2 cellular contexts compared by ENCODE assay signal in the genomic region with DNA sequence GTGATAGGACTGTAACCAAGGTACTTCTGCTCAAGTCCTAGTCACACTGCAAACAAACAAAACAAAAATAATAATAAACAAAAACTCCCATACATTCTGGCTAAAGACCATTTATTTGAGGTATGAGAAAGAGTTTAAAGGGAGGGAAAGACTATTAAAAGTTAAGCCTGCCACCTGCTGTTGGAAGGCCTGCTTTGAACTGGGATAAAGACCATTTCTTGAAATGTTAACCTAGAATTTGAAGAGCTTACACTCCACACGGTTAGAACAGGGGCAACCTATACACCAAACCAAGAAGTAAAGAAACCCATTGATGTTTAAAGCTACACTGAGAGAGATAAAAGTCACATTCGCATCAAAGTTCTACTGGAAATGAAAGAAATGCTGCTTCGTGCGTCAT.
TF ChIP-seq lines count a peak whose summit lies in the region.

No MANE protein-coding gene starts in this region.

TF ChIP-seq in liver, 16 proteins besides CTCF, POLR2A, EP300 and RAD21 (continued from another document):
- TF ChIP-seq, protein P1, sequence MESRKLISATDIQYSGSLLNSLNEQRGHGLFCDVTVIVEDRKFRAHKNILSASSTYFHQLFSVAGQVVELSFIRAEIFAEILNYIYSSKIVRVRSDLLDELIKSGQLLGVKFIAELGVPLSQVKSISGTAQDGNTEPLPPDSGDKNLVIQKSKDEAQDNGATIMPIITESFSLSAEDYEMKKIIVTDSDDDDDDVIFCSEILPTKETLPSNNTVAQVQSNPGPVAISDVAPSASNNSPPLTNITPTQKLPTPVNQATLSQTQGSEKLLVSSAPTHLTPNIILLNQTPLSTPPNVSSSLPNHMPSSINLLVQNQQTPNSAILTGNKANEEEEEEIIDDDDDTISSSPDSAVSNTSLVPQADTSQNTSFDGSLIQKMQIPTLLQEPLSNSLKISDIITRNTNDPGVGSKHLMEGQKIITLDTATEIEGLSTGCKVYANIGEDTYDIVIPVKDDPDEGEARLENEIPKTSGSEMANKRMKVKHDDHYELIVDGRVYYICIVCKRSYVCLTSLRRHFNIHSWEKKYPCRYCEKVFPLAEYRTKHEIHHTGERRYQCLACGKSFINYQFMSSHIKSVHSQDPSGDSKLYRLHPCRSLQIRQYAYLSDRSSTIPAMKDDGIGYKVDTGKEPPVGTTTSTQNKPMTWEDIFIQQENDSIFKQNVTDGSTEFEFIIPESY (IDR thresholded peaks at IDR 0.05): no peak
- TF ChIP-seq FOXA2 (IDR thresholded peaks at IDR 0.05) (no peak), EGR1 (IDR thresholded peaks at IDR 0.05; ENCODE audit: low read depth in 2 of 2) (no peak), YY1 (IDR thresholded peaks at IDR 0.05) (no peak), SP1 (IDR thresholded peaks at IDR 0.05) (no peak), FOXA1 (IDR thresholded peaks at IDR 0.05) (no peak)
- TF ChIP-seq, protein P2, sequence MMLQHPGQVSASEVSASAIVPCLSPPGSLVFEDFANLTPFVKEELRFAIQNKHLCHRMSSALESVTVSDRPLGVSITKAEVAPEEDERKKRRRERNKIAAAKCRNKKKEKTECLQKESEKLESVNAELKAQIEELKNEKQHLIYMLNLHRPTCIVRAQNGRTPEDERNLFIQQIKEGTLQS (IDR thresholded peaks at IDR 0.05): no peak
- TF ChIP-seq, protein P3, sequence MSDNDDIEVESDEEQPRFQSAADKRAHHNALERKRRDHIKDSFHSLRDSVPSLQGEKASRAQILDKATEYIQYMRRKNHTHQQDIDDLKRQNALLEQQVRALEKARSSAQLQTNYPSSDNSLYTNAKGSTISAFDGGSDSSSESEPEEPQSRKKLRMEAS (IDR thresholded peaks at IDR 0.05): no peak

TF ChIP-seq in HepG2, 621 proteins besides CTCF, POLR2A, EP300 and RAD21 (continued from another document):
- TF ChIP-seq EED (CRISPR knock-in tag; IDR thresholded peaks at IDR 0.05) (no peak), ZC3H13 (CRISPR knock-in tag; IDR thresholded peaks at IDR 0.05) (no peak), KDM5A (IDR thresholded peaks at IDR 0.05; ENCODE audit: borderline replicate concordance, low read length) (no peak), ZNF674 (CRISPR knock-in tag; IDR thresholded peaks at IDR 0.05; ENCODE audit: low read depth) (no peak), KLF15 (CRISPR knock-in tag; IDR thresholded peaks at IDR 0.05; ENCODE audit: borderline replicate concordance) (no peak)
- TF ChIP-seq, protein P4, sequence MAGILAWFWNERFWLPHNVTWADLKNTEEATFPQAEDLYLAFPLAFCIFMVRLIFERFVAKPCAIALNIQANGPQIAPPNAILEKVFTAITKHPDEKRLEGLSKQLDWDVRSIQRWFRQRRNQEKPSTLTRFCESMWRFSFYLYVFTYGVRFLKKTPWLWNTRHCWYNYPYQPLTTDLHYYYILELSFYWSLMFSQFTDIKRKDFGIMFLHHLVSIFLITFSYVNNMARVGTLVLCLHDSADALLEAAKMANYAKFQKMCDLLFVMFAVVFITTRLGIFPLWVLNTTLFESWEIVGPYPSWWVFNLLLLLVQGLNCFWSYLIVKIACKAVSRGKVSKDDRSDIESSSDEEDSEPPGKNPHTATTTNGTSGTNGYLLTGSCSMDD (CRISPR knock-in tag; IDR thresholded peaks at IDR 0.05): no peak
- TF ChIP-seq, protein P5, sequence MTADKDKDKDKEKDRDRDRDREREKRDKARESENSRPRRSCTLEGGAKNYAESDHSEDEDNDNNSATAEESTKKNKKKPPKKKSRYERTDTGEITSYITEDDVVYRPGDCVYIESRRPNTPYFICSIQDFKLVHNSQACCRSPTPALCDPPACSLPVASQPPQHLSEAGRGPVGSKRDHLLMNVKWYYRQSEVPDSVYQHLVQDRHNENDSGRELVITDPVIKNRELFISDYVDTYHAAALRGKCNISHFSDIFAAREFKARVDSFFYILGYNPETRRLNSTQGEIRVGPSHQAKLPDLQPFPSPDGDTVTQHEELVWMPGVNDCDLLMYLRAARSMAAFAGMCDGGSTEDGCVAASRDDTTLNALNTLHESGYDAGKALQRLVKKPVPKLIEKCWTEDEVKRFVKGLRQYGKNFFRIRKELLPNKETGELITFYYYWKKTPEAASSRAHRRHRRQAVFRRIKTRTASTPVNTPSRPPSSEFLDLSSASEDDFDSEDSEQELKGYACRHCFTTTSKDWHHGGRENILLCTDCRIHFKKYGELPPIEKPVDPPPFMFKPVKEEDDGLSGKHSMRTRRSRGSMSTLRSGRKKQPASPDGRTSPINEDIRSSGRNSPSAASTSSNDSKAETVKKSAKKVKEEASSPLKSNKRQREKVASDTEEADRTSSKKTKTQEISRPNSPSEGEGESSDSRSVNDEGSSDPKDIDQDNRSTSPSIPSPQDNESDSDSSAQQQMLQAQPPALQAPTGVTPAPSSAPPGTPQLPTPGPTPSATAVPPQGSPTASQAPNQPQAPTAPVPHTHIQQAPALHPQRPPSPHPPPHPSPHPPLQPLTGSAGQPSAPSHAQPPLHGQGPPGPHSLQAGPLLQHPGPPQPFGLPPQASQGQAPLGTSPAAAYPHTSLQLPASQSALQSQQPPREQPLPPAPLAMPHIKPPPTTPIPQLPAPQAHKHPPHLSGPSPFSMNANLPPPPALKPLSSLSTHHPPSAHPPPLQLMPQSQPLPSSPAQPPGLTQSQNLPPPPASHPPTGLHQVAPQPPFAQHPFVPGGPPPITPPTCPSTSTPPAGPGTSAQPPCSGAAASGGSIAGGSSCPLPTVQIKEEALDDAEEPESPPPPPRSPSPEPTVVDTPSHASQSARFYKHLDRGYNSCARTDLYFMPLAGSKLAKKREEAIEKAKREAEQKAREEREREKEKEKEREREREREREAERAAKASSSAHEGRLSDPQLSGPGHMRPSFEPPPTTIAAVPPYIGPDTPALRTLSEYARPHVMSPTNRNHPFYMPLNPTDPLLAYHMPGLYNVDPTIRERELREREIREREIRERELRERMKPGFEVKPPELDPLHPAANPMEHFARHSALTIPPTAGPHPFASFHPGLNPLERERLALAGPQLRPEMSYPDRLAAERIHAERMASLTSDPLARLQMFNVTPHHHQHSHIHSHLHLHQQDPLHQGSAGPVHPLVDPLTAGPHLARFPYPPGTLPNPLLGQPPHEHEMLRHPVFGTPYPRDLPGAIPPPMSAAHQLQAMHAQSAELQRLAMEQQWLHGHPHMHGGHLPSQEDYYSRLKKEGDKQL (CRISPR knock-in tag; IDR thresholded peaks at IDR 0.05; ENCODE audit: low read depth): no peak
